Comparison of ENCODE assay signal across 24 cellular contexts in genomic region chr12:3032770-3033537, GRCh38. TPM values are rescaled to one million over a fixed set of nuclear protein-coding genes. Genes with fewer than 3 reads are reported as not detected.
DNase-seq lines count a peak whose midpoint lies in the region; FAIRE-seq and TF ChIP-seq lines count a peak whose summit lies in the region.
"Had no signal": no experiment of that assay in that cellular context is flagged by ENCODE, and none has a peak within 500 bp of the region (broad histone marks: within the 10 kb centered on the region; RNA-seq: fewer than 3 reads in every experiment).

No MANE protein-coding gene starts in this region.

- peak overlapping the region; percentile 89 for H3K27ac Mint-ChIP-seq in endothelial cell (ENCODE audit: unreplicated experiment)
- H3K27ac Mint-ChIP-seq: CD4-positive, alpha-beta T cell had no signal

- WGBS in mesodermal cell (ENCODE audit: insufficient coverage in 2 of 2), 2 experiments, result 86 to 88% methylated on average over 19 to 24 of the region's 27 CpGs
- WGBS in transverse colon (ENCODE audit: low coverage in 1 of 2), 2 donors, result 78 to 83% methylated on average over 4 to 27 of the region's 27 CpGs

- TF ChIP-seq POLR2A in vagina (IDR thresholded peaks at IDR 0.05), result no peak
- TF ChIP-seq POLR2A in transverse colon (IDR thresholded peaks at IDR 0.05), result no peak

- peaks cover 45% of the 10 kb centered on the region for H3K36me3 Mint-ChIP-seq in endothelial cell (ENCODE audit: low read depth, unreplicated experiment)

- H3K36me3 ChIP-seq in NT2/D1 (ENCODE audit: insufficient read depth, insufficient read length, low read length), result peaks cover 92% of the 10 kb centered on the region
- peaks cover 48% of the 10 kb centered on the region for H3K36me3 ChIP-seq in mesodermal cell (ENCODE audit: control insufficient read depth, insufficient read depth, low read length)
- peaks cover 16 to 23% (median 20%) of the 10 kb centered on the region in 3 donors for H3K36me3 ChIP-seq in skeletal muscle tissue (ENCODE audit: control insufficient read depth in 3 of 3, insufficient read depth in 3 of 3, low read length in 3 of 3)
- no peaks in the 10 kb centered on the region for H3K36me3 ChIP-seq in vagina
- no peaks in the 10 kb centered on the region for H3K36me3 ChIP-seq in transverse colon

- H3K4me1 ChIP-seq in NT2/D1 (ENCODE audit: insufficient read depth, insufficient read length), result peaks cover 30% of the 10 kb centered on the region
- peaks cover 9% of the 10 kb centered on the region for H3K4me1 ChIP-seq in mesodermal cell (ENCODE audit: control insufficient read depth, insufficient read depth, low read length, poor library complexity, severe bottlenecking)
- peaks cover 38 to 43% (median 40%) of the 10 kb centered on the region in 3 donors for H3K4me1 ChIP-seq in skeletal muscle tissue (ENCODE audit: control insufficient read depth in 3 of 3, insufficient read depth in 3 of 3, low read length in 3 of 3)
- no peaks in the 10 kb centered on the region for H3K4me1 ChIP-seq in vagina
- H3K4me1 ChIP-seq in transverse colon, result no peaks in the 10 kb centered on the region

- no peak for TF ChIP-seq CTCF in endothelial cell (IDR thresholded peaks at IDR 0.05; ENCODE audit: unreplicated experiment)
- TF ChIP-seq CTCF in coronary artery (IDR thresholded peaks at IDR 0.05), result no peak
- TF ChIP-seq CTCF in vagina (IDR thresholded peaks at IDR 0.05), result no peak
- no peak for TF ChIP-seq CTCF in transverse colon (IDR thresholded peaks at IDR 0.05)

- no peak overlapping the region for H3K4me3 ChIP-seq in NT2/D1 (ENCODE audit: insufficient read length, low read depth)
- no peak overlapping the region for H3K4me3 ChIP-seq in mesodermal cell (ENCODE audit: extremely low read depth, insufficient read depth, low read length, poor library complexity, severe bottlenecking)
- H3K4me3 ChIP-seq in skeletal muscle tissue (ENCODE audit: low read length in 3 of 3), result peak overlapping the region; percentile 41 to 52 (median 48)
- no peak overlapping the region for H3K4me3 ChIP-seq in coronary artery
- H3K4me3 ChIP-seq in vagina, result no peak overlapping the region
- no peak overlapping the region for H3K4me3 ChIP-seq in transverse colon
- H3K4me3 ChIP-seq: K562, PC-9, SK-N-MC, tibial artery had no signal

- H3K9me3 ChIP-seq in NT2/D1 (ENCODE audit: insufficient read depth, low read length) (no peaks in the 10 kb centered on the region), mesodermal cell (ENCODE audit: control insufficient read depth, low read length) (no peaks in the 10 kb centered on the region), skeletal muscle tissue (ENCODE audit: control insufficient read depth in 3 of 3, low read length in 3 of 3) (no peaks in the 10 kb centered on the region), vagina (no peaks in the 10 kb centered on the region), transverse colon (no peaks in the 10 kb centered on the region)
- H3K9me3 ChIP-seq: tibial artery had no signal

- in situ Hi-C loops in transverse colon (cut with MboI; ENCODE audit: low pct_ligation_motif_present in 1 of 4, low pct_unique_long_range_greater_than_20kb in 1 of 4, low sequenced_read_pairs in 3 of 4), result loop anchor here (25.0 kb wide), 1 partner anchor 171 kb away; the partner anchor contains the start of gene TEX52 (in 4 of the 4)

- intact Hi-C loops in vagina (cut with DNase I) (no loop called here), transverse colon (cut with DNase I; ENCODE audit: low total_unique reads) (no loop called here)

- peaks cover 16% of the 10 kb centered on the region for H3K27me3 Mint-ChIP-seq in endothelial cell (ENCODE audit: unreplicated experiment)

- H3K4me1 Mint-ChIP-seq in endothelial cell (ENCODE audit: unreplicated experiment), result peaks cover 66% of the 10 kb centered on the region

- H3K9me3 Mint-ChIP-seq in endothelial cell (ENCODE audit: unreplicated experiment), result no peaks in the 10 kb centered on the region
- H3K9me3 Mint-ChIP-seq: CD4-positive, alpha-beta T cell had no signal

- peak overlapping the region; percentile 56 for H3K4me3 Mint-ChIP-seq in endothelial cell (ENCODE audit: unreplicated experiment)
- H3K4me3 Mint-ChIP-seq: CD4-positive, alpha-beta T cell had no signal

- TF ChIP-seq EP300 in transverse colon (IDR thresholded peaks at IDR 0.05; ENCODE audit: low read depth), result no peak

- H3K27me3 ChIP-seq in NT2/D1 (ENCODE audit: insufficient read depth, insufficient read length) (no peaks in the 10 kb centered on the region), skeletal muscle tissue (ENCODE audit: control insufficient read depth in 3 of 3, insufficient read depth in 3 of 3, low read length in 3 of 3) (no peaks in the 10 kb centered on the region), vagina (no peaks in the 10 kb centered on the region), transverse colon (no peaks in the 10 kb centered on the region)
- H3K27me3 ChIP-seq: tibial artery had no signal

- peak overlapping the region; percentile 23 for H3K9ac ChIP-seq in NT2/D1 (ENCODE audit: insufficient read length, low read depth)
- peak overlapping the region; percentile 69 to 83 (median 82) for H3K9ac ChIP-seq in skeletal muscle tissue (ENCODE audit: low read depth in 1 of 3, low read length in 3 of 3)

- DNase-seq in NT2/D1 (ENCODE audit: low read depth, low spot score) (no peak), endothelial cell (ENCODE audit: low spot score) (peak; percentile 68), coronary artery (ENCODE audit: low spot score) (no peak), vagina (ENCODE audit: extremely low spot score in 2 of 2) (no peak), GM19239 (ENCODE audit: insufficient read length, low spot score) (no peak), transverse colon (no peak)
- DNase-seq: activated CD4-positive, alpha-beta T cell treated with anti-CD3 and anti-CD28 coated beads, Interleukin-2, amount 50 U/mL, for 4 hours; activated CD8-positive, alpha-beta memory T cell treated with anti-CD3 and anti-CD28 coated beads, Interleukin-2, amount 50 U/mL, for 48 hours; activated gamma-delta T cell; CD4-positive, alpha-beta T cell; NCI-H187 treated with DMSO at 0.1 percent for 48 hours; NCI-H2227 treated with DMSO at 0.1 percent for 48 hours; NCI-H774; occipital lobe; PC-9; stimulated activated CD4-positive, alpha-beta T cell treated with anti-CD3 and anti-CD28 coated beads, Interleukin-2, amount 100 ng/mL, for 24 hours; stimulated activated naive CD4-positive, alpha-beta T cell treated with Interleukin-2 at 50 U/mL for 16 hours; T-helper 2 cell; tibial artery had no signal

- H3K27ac ChIP-seq in mesodermal cell (ENCODE audit: low read depth, low read length, severe bottlenecking), result peak overlapping the region; percentile 39
- peak overlapping the region; percentile 93 for H3K27ac ChIP-seq in skeletal muscle tissue (ENCODE audit: low read depth, low read length)
- peak overlapping the region in 1 of 2 donors; percentile 6 for H3K27ac ChIP-seq in coronary artery
- H3K27ac ChIP-seq in vagina, result no peak overlapping the region
- H3K27ac ChIP-seq in transverse colon, result no peak overlapping the region
- H3K27ac ChIP-seq: PC-9, SK-N-MC, tibial artery had no signal

- no peak for FAIRE-seq in GM19239 (lab: Jason Lieb, UNC)
- FAIRE-seq: GM12891, K562 had no signal

RNA-seq across cellular contexts. Expression of gene TSPAN9, which starts 44.2 kb away (rescaled TPM):
- 116 TPM for total RNA-seq in endothelial cell (ENCODE audit: unreplicated experiment)
- polyA plus RNA-seq in mesodermal cell (2013, experiment 1 of 2), result 40.8 TPM
- 33.7 TPM for polyA plus RNA-seq in mesodermal cell (2013, experiment 2 of 2)
- total RNA-seq in skeletal muscle tissue, result 66.3 TPM
- 32.2 TPM for total RNA-seq in vagina
- total RNA-seq in transverse colon, result 1 to 10 TPM; 4.2 to 9.3 (median 6.1) TPM

Comparison
In these comparisons a context has a peak if more than half of its experiments do, and no peak if none do; other contexts are left out.
1. H3K4me3 ChIP-seq: peak in skeletal muscle tissue (3 of 3); none in NT2/D1 (single experiment), mesodermal cell (single experiment), coronary artery (single experiment), vagina (0 of 2) and transverse colon (0 of 4).
2. H3K27ac ChIP-seq: peak in mesodermal cell (single experiment) and skeletal muscle tissue (single experiment); none in vagina (single experiment) and transverse colon (0 of 4).